8 cellular contexts compared by ENCODE assay signal in genomic region chr21:46639489-46640386, GRCh38. TPM values are rescaled to one million over a fixed set of nuclear protein-coding genes. Genes with fewer than 3 reads are reported as not detected.
DNase-seq lines count a peak whose midpoint lies in the region; ATAC-seq and TF ChIP-seq lines count a peak whose summit lies in the region.

No MANE protein-coding gene starts in this region.

- H3K36me3 ChIP-seq in BJ (ENCODE audit: control insufficient read depth, insufficient read depth, low read length), result peaks cover 18% of the 10 kb centered on the region
- no peaks in the 10 kb centered on the region for H3K36me3 ChIP-seq in kidney epithelial cell (ENCODE audit: control insufficient read depth, insufficient read depth, low read length)

- H3K4me3 ChIP-seq in BJ (ENCODE audit: low read depth, low read length) (no peak overlapping the region), kidney epithelial cell (ENCODE audit: low read depth, low read length) (no peak overlapping the region)

- peaks cover 40% of the 10 kb centered on the region for H3K4me1 Mint-ChIP-seq in activated T-helper 17 cell treated with anti-CD3 and anti-CD28 coated beads, Interleukin-2, amount 50 U/mL, for 72 hours

- H3K36me3 Mint-ChIP-seq in activated T-helper 17 cell treated with anti-CD3 and anti-CD28 coated beads, Interleukin-2, amount 50 U/mL, for 72 hours (ENCODE audit: low read depth), result peaks cover 91% of the 10 kb centered on the region

- TF ChIP-seq CTCF in BJ (IDR thresholded peaks at IDR 0.05; ENCODE audit: insufficient read depth, low read depth, low read length) (peak; percentile 40), kidney epithelial cell (IDR thresholded peaks at IDR 0.05; ENCODE audit: insufficient read depth, low read length, poor library complexity, severe bottlenecking) (peak; percentile 23)

- no peaks in the 10 kb centered on the region for H3K27me3 ChIP-seq in BJ (ENCODE audit: control insufficient read depth, insufficient read depth, low read length)
- H3K27me3 ChIP-seq in kidney epithelial cell (ENCODE audit: control insufficient read depth, insufficient read depth, low read length), result no peaks in the 10 kb centered on the region

- ATAC-seq in activated T-helper 17 cell treated with anti-CD3 and anti-CD28 coated beads, Interleukin-2, amount 50 U/mL, for 72 hours (replicated peaks), result no peak
- ATAC-seq in GM21390 (IDR thresholded peaks at IDR 0.05; ENCODE audit: unreplicated experiment) (no peak), HG03432 (IDR thresholded peaks at IDR 0.05; ENCODE audit: unreplicated experiment) (no peak), GM19023 (IDR thresholded peaks at IDR 0.05; ENCODE audit: unreplicated experiment) (no peak)

- peak overlapping the region; percentile 99 for H3K4me3 Mint-ChIP-seq in activated T-helper 17 cell treated with anti-CD3 and anti-CD28 coated beads, Interleukin-2, amount 50 U/mL, for 72 hours

- CTCF ChIA-PET in BJ (lab: Yijun Ruan, JAX), result interaction anchor here (0.6 to 1.5 kb wide), 6 partner anchors 8 to 1662 kb away, joined by 3 to 6 read pairs (median 3); no protein-coding TSS in a partner anchor

- no peaks in the 10 kb centered on the region for H3K9me3 Mint-ChIP-seq in activated T-helper 17 cell treated with anti-CD3 and anti-CD28 coated beads, Interleukin-2, amount 50 U/mL, for 72 hours

- no peak overlapping the region for H3K27ac ChIP-seq in caudate nucleus (ENCODE audit: low read depth, low read length)

- DNase-seq in BJ (ENCODE audit: low read depth) (no peak), HT1080 (ENCODE audit: low read depth) (peak; percentile 17), kidney epithelial cell (ENCODE audit: low read depth) (no peak), caudate nucleus (lab: John Stamatoyannopoulos, UW) (no peak)

- POLR2A ChIA-PET in BJ (lab: Charles Lee), result no interaction called here

- H3K27me3 Mint-ChIP-seq in activated T-helper 17 cell treated with anti-CD3 and anti-CD28 coated beads, Interleukin-2, amount 50 U/mL, for 72 hours, result no peaks in the 10 kb centered on the region

- no peak overlapping the region for H3K27ac Mint-ChIP-seq in activated T-helper 17 cell treated with anti-CD3 and anti-CD28 coated beads, Interleukin-2, amount 50 U/mL, for 72 hours

RNA-seq across cellular contexts. Expression of gene PRMT2, which starts 4.3 kb away (rescaled TPM):
- polyA plus RNA-seq in BJ (2011; rRNA removed), result 168 and 241 TPM in 2 replicates
- 52.9 and 93.9 TPM in 2 replicates for polyA minus RNA-seq in BJ (2011; rRNA and poly(A)+ RNA removed)
- 75.9 and 91.3 TPM in 2 replicates for total RNA-seq in HT1080 (2014; rRNA removed; shearing (Covaris generic))
- polyA plus RNA-seq in HT1080 (2015; cell fraction: cytosol; rRNA removed), result 87.5 and 91.6 TPM in 2 replicates
- 56.3 and 60.7 TPM in 2 replicates for polyA plus RNA-seq in HT1080 (2015; cell fraction: nucleus; rRNA removed)
- 100 to 1,000 TPM in 1 of 2 donors, 10 to 100 TPM in 1; 88.2 to 108 TPM for total RNA-seq in activated T-helper 17 cell treated with anti-CD3 and anti-CD28 coated beads, Interleukin-2, amount 50 U/mL, for 72 hours
- total RNA-seq in kidney epithelial cell, result 57.5 and 66.7 TPM in 2 replicates

RNA-seq across cellular contexts. Expression of gene S100B, which starts 34.9 kb away (rescaled TPM):
- not detected in 2 replicates for polyA plus RNA-seq in BJ (2011; rRNA removed)
- polyA minus RNA-seq in BJ (2011; rRNA and poly(A)+ RNA removed), result not detected in 2 replicates
- total RNA-seq in HT1080 (2014; rRNA removed; shearing (Covaris generic)), result not detected in 2 replicates
- polyA plus RNA-seq in HT1080 (2015; cell fraction: cytosol; rRNA removed), result not detected in 2 replicates
- polyA plus RNA-seq in HT1080 (2015; cell fraction: nucleus; rRNA removed), result not detected in 2 replicates
- not detected for total RNA-seq in activated T-helper 17 cell treated with anti-CD3 and anti-CD28 coated beads, Interleukin-2, amount 50 U/mL, for 72 hours
- total RNA-seq in kidney epithelial cell, result not detected in 2 replicates
